Comparison of ENCODE assay signal across 2 cellular contexts in genomic region chr12:123164222-123164621, GRCh38.
TF ChIP-seq lines count a peak whose summit lies in the region.

No MANE protein-coding gene starts in this region.

TF ChIP-seq in GM23338, 12 proteins besides CTCF, POLR2A, EP300 and RAD21 (continued from another document):
- TF ChIP-seq ZNF462 (CRISPR knock-in tag; IDR thresholded peaks at IDR 0.05) (no peak), EZH2phosphoT487 (IDR thresholded peaks at IDR 0.05; ENCODE audit: unreplicated experiment) (no peak)

TF ChIP-seq in HEK293T, 16 proteins besides CTCF, POLR2A, EP300 and RAD21 (continued from another document):
- TF ChIP-seq, protein P1, sequence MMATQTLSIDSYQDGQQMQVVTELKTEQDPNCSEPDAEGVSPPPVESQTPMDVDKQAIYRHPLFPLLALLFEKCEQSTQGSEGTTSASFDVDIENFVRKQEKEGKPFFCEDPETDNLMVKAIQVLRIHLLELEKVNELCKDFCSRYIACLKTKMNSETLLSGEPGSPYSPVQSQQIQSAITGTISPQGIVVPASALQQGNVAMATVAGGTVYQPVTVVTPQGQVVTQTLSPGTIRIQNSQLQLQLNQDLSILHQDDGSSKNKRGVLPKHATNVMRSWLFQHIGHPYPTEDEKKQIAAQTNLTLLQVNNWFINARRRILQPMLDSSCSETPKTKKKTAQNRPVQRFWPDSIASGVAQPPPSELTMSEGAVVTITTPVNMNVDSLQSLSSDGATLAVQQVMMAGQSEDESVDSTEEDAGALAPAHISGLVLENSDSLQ (IDR thresholded peaks at IDR 0.05) = no peak
